Comparison of ENCODE assay signal across 8 cellular contexts in genomic region chr10:96370575-96371157, GRCh38. TPM values are rescaled to one million over a fixed set of nuclear protein-coding genes. Genes with fewer than 3 reads are reported as not detected.
A peak's percentile ranks its signal among the peaks of the same experiment; 100 is the strongest.
DNase-seq lines count a peak whose midpoint lies in the region; ATAC-seq and TF ChIP-seq lines count a peak whose summit lies in the region.

No MANE protein-coding gene starts in this region.

- no peaks in the 10 kb centered on the region for H3K9me2 ChIP-seq in Loucy (replicated peaks; ENCODE audit: low read depth, low read length)

- H3K27ac ChIP-seq in body of pancreas = no peak overlapping the region

- H4K20me1 ChIP-seq in Loucy (ENCODE audit: insufficient read depth, low read length, poor library complexity, severe bottlenecking) = no peaks in the 10 kb centered on the region

- in situ Hi-C loops in G401 (cut with HindIII; ENCODE audit: low sequenced_read_pairs) = no loop called here

- H3K27me3 ChIP-seq in Loucy (ENCODE audit: insufficient read depth, low read length, poor library complexity, severe bottlenecking) = no peaks in the 10 kb centered on the region
- no peaks in the 10 kb centered on the region for H3K27me3 ChIP-seq in body of pancreas

- H3K4me1 ChIP-seq in Loucy (ENCODE audit: insufficient read depth, low read length, poor library complexity, severe bottlenecking) (no peaks in the 10 kb centered on the region), body of pancreas (peaks cover 11% of the 10 kb centered on the region)

- no peak overlapping the region; the same call in 1 of the 2 replicates for H2AFZ ChIP-seq in Loucy (ENCODE audit: low read length)

- WGBS in body of pancreas, 2 donors = 23 to 31% methylated on average over 15 to 16 of the region's 16 CpGs

- intact Hi-C loops in body of pancreas (cut with DNase I) = no loop called here
- intact Hi-C loops in posterior vena cava (cut with DNase I) = no loop called here

- TF ChIP-seq CTCF in Loucy (conservative IDR thresholded peaks at IDR 0.05; ENCODE audit: low read length) (peak; percentile 88), body of pancreas (IDR thresholded peaks at IDR 0.05) (peak; percentile 58 to 85 (median 75))

- TF ChIP-seq POLR2A in body of pancreas (IDR thresholded peaks at IDR 0.05) = no peak

- H3K4me2 ChIP-seq in Loucy (ENCODE audit: low read depth, low read length, poor library complexity, severe bottlenecking) = no peak overlapping the region

- H3K36me3 ChIP-seq in Loucy (ENCODE audit: insufficient read depth, low read length) (no peaks in the 10 kb centered on the region), body of pancreas (replicated peaks in 1 of 2; ENCODE audit: insufficient read depth in 1 of 2, low read depth in 2 of 2) (no peaks in the 10 kb centered on the region)

- H3K79me2 ChIP-seq in Loucy (ENCODE audit: insufficient read depth, low read length) = no peaks in the 10 kb centered on the region

- DNase-seq in G401 (ENCODE audit: low spot score) = peak; percentile 60
- peak in 3 of 5 experiments; percentile 17 to 46 (median 34) for DNase-seq in T-helper 2 cell
- DNase-seq in body of pancreas = peak; percentile 45 to 62 (median 56)
- peak; percentile 82 for DNase-seq in inferior parietal cortex (ENCODE audit: extremely low spot score)
- DNase-seq in stimulated activated CD4-positive, alpha-beta T cell treated with anti-CD3 and anti-CD28 coated beads, Interleukin-1b, Interleukin-23, amount 100 ng/mL, for 48 hours = peak; percentile 38
- no peak for DNase-seq in posterior vena cava (ENCODE audit: low spot score)

- no peak overlapping the region for H3K4me3 ChIP-seq in Loucy (ENCODE audit: low read length, poor library complexity, severe bottlenecking)
- no peak overlapping the region for H3K4me3 ChIP-seq in body of pancreas

- no peaks in the 10 kb centered on the region for H3F3A ChIP-seq in Loucy (ENCODE audit: low read depth)

- no peak overlapping the region for H3K9ac ChIP-seq in Loucy (ENCODE audit: low read depth, low read length, poor library complexity, severe bottlenecking)

- H3K9me3 ChIP-seq in Loucy (ENCODE audit: insufficient read depth, low read depth, low read length) = no peaks in the 10 kb centered on the region
- no peaks in the 10 kb centered on the region for H3K9me3 ChIP-seq in body of pancreas

- ATAC-seq in body of pancreas = no peak
- ATAC-seq in HG02973 (IDR thresholded peaks at IDR 0.05; ENCODE audit: unreplicated experiment) = no peak

RNA-seq across cellular contexts. Expression of gene OPALIN, which starts 11.9 kb away (rescaled TPM):
- not detected in 2 replicates for total RNA-seq in G401 (2014; rRNA removed; shearing (Covaris generic))
- total RNA-seq in body of pancreas = not detected
- not detected for total RNA-seq in posterior vena cava
